8 cellular contexts compared by ENCODE assay signal in genomic region chr2:9999693-10000092, GRCh38.
"Had no signal": no experiment of that assay in that cellular context is flagged by ENCODE, and none has a peak within 500 bp of the region (broad histone marks: within the 10 kb centered on the region; RNA-seq: fewer than 3 reads in every experiment).

No MANE protein-coding gene starts in this region.

- H3K27ac ChIP-seq: HL-60 had no signal

- DNase-seq: H9, HCEC 1CT, HFFc6, IMR-90 had no signal

- H3K4me3 ChIP-seq: GM23338 had no signal

- FAIRE-seq: H1, H54 had no signal

- ATAC-seq: GM23338 had no signal
